7 cellular contexts compared by ENCODE assay signal in genomic region chr10:5209776-5210175, GRCh38. TPM values are rescaled to one million over a fixed set of nuclear protein-coding genes. Genes with fewer than 3 reads are reported as not detected.
"Had no signal": no experiment of that assay in that cellular context is flagged by ENCODE, and none has a peak within 500 bp of the region (broad histone marks: within the 10 kb centered on the region; RNA-seq: fewer than 3 reads in every experiment).

No MANE protein-coding gene starts in this region.

RNA-seq across cellular contexts. Expression of gene AKR1C4, which starts 13.1 kb away (rescaled TPM):
- total RNA-seq: GM23248, GM23338, H1, H4, H7, H9, HFFc6 had no signal
- polyA plus RNA-seq: GM23248, GM23338, H1 had no signal

RNA-seq across cellular contexts. Expression of gene AKR1C8, which starts 24.8 kb away (rescaled TPM):
- total RNA-seq: GM23248, GM23338, H1, H7, H9, HFFc6 had no signal
- polyA plus RNA-seq: GM23248, GM23338, H1 had no signal
